ENCODE assay signal across 9 cellular contexts in genomic region chr13:73984949-73985691, GRCh38.
DNase-seq lines count a peak whose midpoint lies in the region; ATAC-seq and TF ChIP-seq lines count a peak whose summit lies in the region.
"Had no signal": no experiment of that assay in that cellular context is flagged by ENCODE, and none has a peak within 500 bp of the region (broad histone marks: within the 10 kb centered on the region; RNA-seq: fewer than 3 reads in every experiment).

No MANE protein-coding gene starts in this region.

- no peaks in the 10 kb centered on the region for H3K9me3 Mint-ChIP-seq in naive B cell
- H3K9me3 Mint-ChIP-seq: stimulated activated naive B cell treated with anti-CD40 and anti-IgM and Interleukin-4, amounts not matched to agents 10 μg/mL and 1 μg/mL and 100 μg/mL, for 72 hours had no signal

- H3K27me3 ChIP-seq in vagina = no peaks in the 10 kb centered on the region

- no peak for TF ChIP-seq CTCF in vagina (IDR thresholded peaks at IDR 0.05)

- no peaks in the 10 kb centered on the region for H3K4me1 ChIP-seq in vagina

- peaks cover 23 to 44% (median 29%) of the 10 kb centered on the region in 3 donors for H3K4me1 Mint-ChIP-seq in naive B cell

- H3K36me3 ChIP-seq in vagina = no peaks in the 10 kb centered on the region

- no peak overlapping the region for H3K27ac ChIP-seq in vagina

- ATAC-seq in naive B cell (ENCODE audit: low read depth in 2 of 2) = no peak
- ATAC-seq in stimulated activated naive CD8-positive, alpha-beta T cell treated with anti-CD3 and anti-CD28 coated beads, Interleukin-15, Interleukin-2, amounts not matched to agents 100 U/mL and 50 U/mL, for 24 hours = peak; percentile 92
- ATAC-seq in HG03196 (IDR thresholded peaks at IDR 0.05; ENCODE audit: unreplicated experiment) = no peak
- no peak for ATAC-seq in GM18520 (IDR thresholded peaks at IDR 0.05; ENCODE audit: unreplicated experiment)
- ATAC-seq: stimulated activated naive B cell treated with anti-CD40 and anti-IgM and Interleukin-4, amounts not matched to agents 10 μg/mL and 1 μg/mL and 100 μg/mL, for 72 hours had no signal

- H3K27ac Mint-ChIP-seq in naive B cell = peak overlapping the region in 4 of 6 donors; percentile 27 to 88 (median 68)

- H3K27me3 Mint-ChIP-seq in naive B cell = no peaks in the 10 kb centered on the region
- H3K27me3 Mint-ChIP-seq: stimulated activated naive B cell treated with anti-CD40 and anti-IgM and Interleukin-4, amounts not matched to agents 10 μg/mL and 1 μg/mL and 100 μg/mL, for 72 hours had no signal

- no peak for TF ChIP-seq POLR2A in vagina (IDR thresholded peaks at IDR 0.05)

- H3K4me3 ChIP-seq in vagina = no peak overlapping the region

- peaks cover 6 to 9% of the 10 kb centered on the region in 2 donors for H3K36me3 Mint-ChIP-seq in naive B cell

- no peak overlapping the region for H3K4me3 Mint-ChIP-seq in naive B cell
- H3K4me3 Mint-ChIP-seq: stimulated activated naive B cell treated with anti-CD40 and anti-IgM and Interleukin-4, amounts not matched to agents 10 μg/mL and 1 μg/mL and 100 μg/mL, for 72 hours had no signal

- DNase-seq in NK-92 (lab: John Stamatoyannopoulos, UW; ENCODE audit: unreplicated experiment) (peak; percentile 3), activated T-helper 1 cell treated with Interleukin-2 at 50 U/mL for 16 hours (ENCODE audit: low read depth) (peak; percentile 57), naive B cell (no peak), vagina (ENCODE audit: extremely low spot score in 2 of 2) (no peak)
- DNase-seq in NK-92 treated with Interleukin-12 subunit alpha and Interleukin-12 subunit beta, amount 100 ng/mL, for 24 hours (lab: John Stamatoyannopoulos, UW) = no peak
- peak; percentile 69 for DNase-seq in stimulated activated naive CD8-positive, alpha-beta T cell treated with anti-CD3 and anti-CD28 coated beads, Interleukin-15, Interleukin-2, amounts not matched to agents 100 U/mL and 50 U/mL, for 24 hours
- DNase-seq: stimulated activated naive B cell treated with anti-CD40 and anti-IgM and Interleukin-4, amounts not matched to agents 10 μg/mL and 1 μg/mL and 100 μg/mL, for 72 hours had no signal

- no peaks in the 10 kb centered on the region for H3K9me3 ChIP-seq in vagina

- intact Hi-C loops in vagina (cut with DNase I) = no loop called here

Comparison
In these comparisons a context has a peak if more than half of its experiments do, and no peak if none do; other contexts are left out.
1. DNase-seq: peak in NK-92 (single experiment), activated T-helper 1 cell treated with Interleukin-2 at 50 U/mL for 16 hours (single experiment) and stimulated activated naive CD8-positive, alpha-beta T cell treated with anti-CD3 and anti-CD28 coated beads, Interleukin-15, Interleukin-2, amounts not matched to agents 100 U/mL and 50 U/mL, for 24 hours (single experiment); none in NK-92 treated with Interleukin-12 subunit alpha and Interleukin-12 subunit beta, amount 100 ng/mL, for 24 hours (single experiment), naive B cell (single experiment) and vagina (0 of 2).